ENCODE assay signal across 19 cellular contexts in genomic region chr5:147621016-147621415, GRCh38.
"Had no signal": no experiment of that assay in that cellular context is flagged by ENCODE, and none has a peak within 500 bp of the region (broad histone marks: within the 10 kb centered on the region; RNA-seq: fewer than 3 reads in every experiment).

No MANE protein-coding gene starts in this region.

- DNase-seq: IMR-90, Karpas-422, KG1, MG63, NCI-H1092, NCI-H1105 treated with DMSO at 0.1 percent for 48 hours, NCI-H1417 treated with DMSO at 0.1 percent for 48 hours, NCI-H146, NCI-H1694 treated with DMSO at 0.1 percent for 48 hours, NCI-H1930, NCI-H2081, NCI-H2107, NCI-H2227 treated with DMSO at 0.1 percent for 48 hours, NCI-H524 treated with DMSO at 0.1 percent for 48 hours, NCI-H69, NCI-H774, SHP77 had no signal

- ATAC-seq: HepG2, SK-N-SH treated with all-trans-retinoic acid at 6 μM for 48 hours had no signal
